Comparison of ENCODE assay signal across 8 cellular contexts in the genomic region with DNA sequence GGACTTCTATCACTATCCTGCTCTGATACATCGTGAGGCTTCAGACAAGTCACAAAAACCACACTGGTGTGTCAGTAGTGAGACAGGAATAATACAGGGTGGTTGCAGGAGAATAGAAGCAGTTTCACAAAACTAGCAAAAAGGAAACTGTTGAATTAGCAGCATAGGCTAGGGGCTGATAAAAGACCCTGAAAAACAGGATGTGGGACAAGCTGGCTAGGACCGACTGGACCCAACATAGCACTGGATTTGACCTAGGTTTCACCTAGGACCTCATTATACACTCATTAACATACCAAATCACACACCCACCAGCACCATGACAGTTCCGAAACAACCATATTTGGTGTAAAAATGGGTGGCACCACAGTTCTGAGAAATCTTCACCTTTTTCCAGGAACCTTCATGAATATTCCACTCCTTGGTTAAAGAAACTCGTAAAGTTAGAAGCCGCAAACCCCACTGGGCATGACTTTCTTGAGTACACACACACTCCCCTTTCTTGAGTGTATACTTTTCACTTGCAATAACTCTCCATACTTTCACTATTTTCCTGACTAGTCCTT.
A peak's percentile ranks its signal among the peaks of the same experiment; 100 is the strongest.
DNase-seq lines count a peak whose midpoint lies in the region; ATAC-seq and TF ChIP-seq lines count a peak whose summit lies in the region.

No MANE protein-coding gene starts in this region.

- H3K27me3 ChIP-seq in GM23338 (ENCODE audit: insufficient read depth) (peaks cover 5% of the 10 kb centered on the region; the same call in 1 of the 2 replicates), right cardiac atrium (ENCODE audit: control insufficient read depth, insufficient read depth) (no peaks in the 10 kb centered on the region)

- ATAC-seq in GM18873 (IDR thresholded peaks at IDR 0.05; ENCODE audit: low FRiP score, unreplicated experiment) (peak; percentile 65), HG02938 (IDR thresholded peaks at IDR 0.05; ENCODE audit: unreplicated experiment) (peak; percentile 66), GM23338 (no peak), right cardiac atrium (no peak)

- H3K9me3 Mint-ChIP-seq in CD14-positive monocyte (peaks cover 0 to 6% (median 2%) of the 10 kb centered on the region in 7 donors), GM23338 (no peaks in the 10 kb centered on the region)

- H3K4me3 ChIP-seq in GM23338 (no peak overlapping the region), right cardiac atrium (ENCODE audit: low read length) (no peak overlapping the region)

- 81% methylated on average over 5 of the region's 5 CpGs for WGBS in right cardiac atrium

- H3K36me3 Mint-ChIP-seq in CD14-positive monocyte, result peaks cover 2 to 5% of the 10 kb centered on the region in 2 donors
- no peaks in the 10 kb centered on the region for H3K36me3 Mint-ChIP-seq in GM23338 (ENCODE audit: low read depth)

- DNase-seq in activated CD4-positive, alpha-beta T cell treated with anti-CD3 and anti-CD28 coated beads for 48 hours, result peak; percentile 65
- DNase-seq in stimulated activated CD4-positive, alpha-beta T cell treated with anti-CD3 and anti-CD28 coated beads, Interleukin-15, amount 100 ng/mL, for 24 hours, result peak; percentile 58
- DNase-seq in CD14-positive monocyte (ENCODE audit: low spot score) (no peak), NCI-H1694 treated with DMSO at 0.1 percent for 48 hours (lab: John Stamatoyannopoulos, UW) (no peak), GM23338 (ENCODE audit: low spot score) (no peak), right cardiac atrium (no peak)

- no peaks in the 10 kb centered on the region for H3K9me3 ChIP-seq in right cardiac atrium (ENCODE audit: control insufficient read depth, low read length)

- no peak overlapping the region for H2AFZ ChIP-seq in GM23338

- no peaks in the 10 kb centered on the region for H3K9me2 ChIP-seq in GM23338 (ENCODE audit: insufficient read depth)

- intact Hi-C loops in CD14-positive monocyte (cut with micrococcal nuclease) (no loop called here), right cardiac atrium (cut with DNase I) (no loop called here)

- no peak overlapping the region for H3K27ac Mint-ChIP-seq in CD14-positive monocyte
- no peak overlapping the region for H3K27ac Mint-ChIP-seq in GM23338

- H3K79me2 ChIP-seq in GM23338 (replicated peaks; ENCODE audit: insufficient read depth), result no peaks in the 10 kb centered on the region

- H3K4me3 Mint-ChIP-seq in CD14-positive monocyte (no peak overlapping the region), GM23338 (no peak overlapping the region)

- H3K27ac ChIP-seq in GM23338 (ENCODE audit: low read depth) (no peak overlapping the region), right cardiac atrium (ENCODE audit: low read length) (no peak overlapping the region)

- no peaks in the 10 kb centered on the region for H3K36me3 ChIP-seq in GM23338 (ENCODE audit: insufficient read depth)

- H3K4me1 Mint-ChIP-seq in CD14-positive monocyte (peaks cover 50% of the 10 kb centered on the region), GM23338 (peaks cover 15% of the 10 kb centered on the region; the same call in 2 of the 3 replicates)

- no peak for TF ChIP-seq CTCF in CD14-positive monocyte (IDR thresholded peaks at IDR 0.05)
- TF ChIP-seq CTCF in GM23338 (conservative IDR thresholded peaks at IDR 0.05; ENCODE audit: low read depth in 2 of 2), result no peak

- H4K20me1 ChIP-seq in GM23338 (replicated peaks; ENCODE audit: insufficient read depth), result no peaks in the 10 kb centered on the region

- H3K27me3 Mint-ChIP-seq in CD14-positive monocyte (ENCODE audit: low read depth in 3 of 3) (peaks cover 0 to 4% (median 1%) of the 10 kb centered on the region in 3 donors), GM23338 (ENCODE audit: insufficient read depth, low read depth, poor library complexity) (peaks cover 2% of the 10 kb centered on the region)

- no peaks in the 10 kb centered on the region for H3K4me1 ChIP-seq in GM23338 (ENCODE audit: insufficient read depth)
- peaks cover 4% of the 10 kb centered on the region for H3K4me1 ChIP-seq in right cardiac atrium (ENCODE audit: control insufficient read depth, insufficient read depth, low read length)

- no peaks in the 10 kb centered on the region for H3F3A ChIP-seq in GM23338 (replicated peaks; ENCODE audit: low read depth)

- no peak overlapping the region for H3K4me2 ChIP-seq in GM23338

TF ChIP-seq in GM23338, 12 proteins besides CTCF, POLR2A, EP300 and RAD21 (continues in another document):
- TF ChIP-seq, protein P1, sequence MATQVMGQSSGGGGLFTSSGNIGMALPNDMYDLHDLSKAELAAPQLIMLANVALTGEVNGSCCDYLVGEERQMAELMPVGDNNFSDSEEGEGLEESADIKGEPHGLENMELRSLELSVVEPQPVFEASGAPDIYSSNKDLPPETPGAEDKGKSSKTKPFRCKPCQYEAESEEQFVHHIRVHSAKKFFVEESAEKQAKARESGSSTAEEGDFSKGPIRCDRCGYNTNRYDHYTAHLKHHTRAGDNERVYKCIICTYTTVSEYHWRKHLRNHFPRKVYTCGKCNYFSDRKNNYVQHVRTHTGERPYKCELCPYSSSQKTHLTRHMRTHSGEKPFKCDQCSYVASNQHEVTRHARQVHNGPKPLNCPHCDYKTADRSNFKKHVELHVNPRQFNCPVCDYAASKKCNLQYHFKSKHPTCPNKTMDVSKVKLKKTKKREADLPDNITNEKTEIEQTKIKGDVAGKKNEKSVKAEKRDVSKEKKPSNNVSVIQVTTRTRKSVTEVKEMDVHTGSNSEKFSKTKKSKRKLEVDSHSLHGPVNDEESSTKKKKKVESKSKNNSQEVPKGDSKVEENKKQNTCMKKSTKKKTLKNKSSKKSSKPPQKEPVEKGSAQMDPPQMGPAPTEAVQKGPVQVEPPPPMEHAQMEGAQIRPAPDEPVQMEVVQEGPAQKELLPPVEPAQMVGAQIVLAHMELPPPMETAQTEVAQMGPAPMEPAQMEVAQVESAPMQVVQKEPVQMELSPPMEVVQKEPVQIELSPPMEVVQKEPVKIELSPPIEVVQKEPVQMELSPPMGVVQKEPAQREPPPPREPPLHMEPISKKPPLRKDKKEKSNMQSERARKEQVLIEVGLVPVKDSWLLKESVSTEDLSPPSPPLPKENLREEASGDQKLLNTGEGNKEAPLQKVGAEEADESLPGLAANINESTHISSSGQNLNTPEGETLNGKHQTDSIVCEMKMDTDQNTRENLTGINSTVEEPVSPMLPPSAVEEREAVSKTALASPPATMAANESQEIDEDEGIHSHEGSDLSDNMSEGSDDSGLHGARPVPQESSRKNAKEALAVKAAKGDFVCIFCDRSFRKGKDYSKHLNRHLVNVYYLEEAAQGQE (IDR thresholded peaks at IDR 0.05; ENCODE audit: unreplicated experiment), result no peak
- TF ChIP-seq ZNF331 (CRISPR knock-in tag; IDR thresholded peaks at IDR 0.05; ENCODE audit: low read depth), result no peak
- no peak for TF ChIP-seq ZNF114 (CRISPR knock-in tag; IDR thresholded peaks at IDR 0.05)
- no peak for TF ChIP-seq STAT1 (IDR thresholded peaks at IDR 0.05; ENCODE audit: unreplicated experiment)
- TF ChIP-seq POLR2AphosphoS5 (IDR thresholded peaks at IDR 0.05; ENCODE audit: low read depth), result no peak
- TF ChIP-seq EZH2phosphoT487 (IDR thresholded peaks at IDR 0.05; ENCODE audit: unreplicated experiment), result no peak
- no peak for TF ChIP-seq EZH2 (IDR thresholded peaks at IDR 0.05; ENCODE audit: low read depth, unreplicated experiment)
- no peak for TF ChIP-seq JUNB (IDR thresholded peaks at IDR 0.05; ENCODE audit: unreplicated experiment)
- no peak for TF ChIP-seq NANOG (IDR thresholded peaks at IDR 0.05; ENCODE audit: borderline replicate concordance)

Comparison
In these comparisons a context has a peak if more than half of its experiments do, and no peak if none do; other contexts are left out.
1. ATAC-seq: peak in GM18873 (single experiment) and HG02938 (single experiment); none in GM23338 (single experiment) and right cardiac atrium (0 of 2).
2. DNase-seq: peak in activated CD4-positive, alpha-beta T cell treated with anti-CD3 and anti-CD28 coated beads for 48 hours (single experiment) and stimulated activated CD4-positive, alpha-beta T cell treated with anti-CD3 and anti-CD28 coated beads, Interleukin-15, amount 100 ng/mL, for 24 hours (single experiment); none in CD14-positive monocyte (single experiment), NCI-H1694 treated with DMSO at 0.1 percent for 48 hours (single experiment), GM23338 (single experiment) and right cardiac atrium (0 of 3).